In the genomic region with DNA sequence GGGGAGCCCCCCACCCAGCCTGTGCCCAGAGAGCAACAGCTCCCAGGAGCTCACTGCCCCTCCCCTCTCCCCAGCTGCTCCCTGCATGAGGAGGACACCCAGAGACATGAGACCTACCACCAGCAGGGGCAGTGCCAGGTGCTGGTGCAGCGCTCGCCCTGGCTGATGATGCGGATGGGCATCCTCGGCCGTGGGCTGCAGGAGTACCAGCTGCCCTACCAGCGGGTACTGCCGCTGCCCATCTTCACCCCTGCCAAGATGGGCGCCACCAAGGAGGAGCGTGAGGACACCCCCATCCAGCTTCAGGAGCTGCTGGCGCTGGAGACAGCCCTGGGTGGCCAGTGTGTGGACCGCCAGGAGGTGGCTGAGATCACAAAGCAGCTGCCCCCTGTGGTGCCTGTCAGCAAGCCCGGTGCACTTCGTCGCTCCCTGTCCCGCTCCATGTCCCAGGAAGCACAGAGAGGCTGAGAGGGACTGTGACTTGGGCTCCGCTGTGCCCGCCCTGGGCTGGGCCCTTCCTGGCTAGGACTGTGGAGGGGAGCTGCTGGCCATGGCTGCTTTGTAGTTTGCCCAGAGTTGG, we compare ENCODE assay signal across 2 cellular contexts.
TF ChIP-seq lines count a peak whose summit lies in the region.

No MANE protein-coding gene starts in this region.

TF ChIP-seq in HEK293, 187 proteins besides CTCF, POLR2A, EP300 and RAD21 (continued from another document and continues in another):
- TF ChIP-seq, protein P1, sequence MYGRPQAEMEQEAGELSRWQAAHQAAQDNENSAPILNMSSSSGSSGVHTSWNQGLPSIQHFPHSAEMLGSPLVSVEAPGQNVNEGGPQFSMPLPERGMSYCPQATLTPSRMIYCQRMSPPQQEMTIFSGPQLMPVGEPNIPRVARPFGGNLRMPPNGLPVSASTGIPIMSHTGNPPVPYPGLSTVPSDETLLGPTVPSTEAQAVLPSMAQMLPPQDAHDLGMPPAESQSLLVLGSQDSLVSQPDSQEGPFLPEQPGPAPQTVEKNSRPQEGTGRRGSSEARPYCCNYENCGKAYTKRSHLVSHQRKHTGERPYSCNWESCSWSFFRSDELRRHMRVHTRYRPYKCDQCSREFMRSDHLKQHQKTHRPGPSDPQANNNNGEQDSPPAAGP (tag by site-specific recombination; IDR thresholded peaks at IDR 0.05) = 0 out of 2 replicates have a peak, but pooled peaks have one; percentile 15
- no peak for TF ChIP-seq ZNF701 (tag by site-specific recombination; IDR thresholded peaks at IDR 0.05)
- TF ChIP-seq SP2 (tag by site-specific recombination; IDR thresholded peaks at IDR 0.05) = peak; percentile 50
- TF ChIP-seq, protein P2, sequence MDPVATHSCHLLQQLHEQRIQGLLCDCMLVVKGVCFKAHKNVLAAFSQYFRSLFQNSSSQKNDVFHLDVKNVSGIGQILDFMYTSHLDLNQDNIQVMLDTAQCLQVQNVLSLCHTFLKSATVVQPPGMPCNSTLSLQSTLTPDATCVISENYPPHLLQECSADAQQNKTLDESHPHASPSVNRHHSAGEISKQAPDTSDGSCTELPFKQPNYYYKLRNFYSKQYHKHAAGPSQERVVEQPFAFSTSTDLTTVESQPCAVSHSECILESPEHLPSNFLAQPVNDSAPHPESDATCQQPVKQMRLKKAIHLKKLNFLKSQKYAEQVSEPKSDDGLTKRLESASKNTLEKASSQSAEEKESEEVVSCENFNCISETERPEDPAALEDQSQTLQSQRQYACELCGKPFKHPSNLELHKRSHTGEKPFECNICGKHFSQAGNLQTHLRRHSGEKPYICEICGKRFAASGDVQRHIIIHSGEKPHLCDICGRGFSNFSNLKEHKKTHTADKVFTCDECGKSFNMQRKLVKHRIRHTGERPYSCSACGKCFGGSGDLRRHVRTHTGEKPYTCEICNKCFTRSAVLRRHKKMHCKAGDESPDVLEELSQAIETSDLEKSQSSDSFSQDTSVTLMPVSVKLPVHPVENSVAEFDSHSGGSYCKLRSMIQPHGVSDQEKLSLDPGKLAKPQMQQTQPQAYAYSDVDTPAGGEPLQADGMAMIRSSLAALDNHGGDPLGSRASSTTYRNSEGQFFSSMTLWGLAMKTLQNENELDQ (tag by site-specific recombination; IDR thresholded peaks at IDR 0.05; ENCODE audit: low read depth) = no peak
- no peak for TF ChIP-seq KLF10 (tag by site-specific recombination; IDR thresholded peaks at IDR 0.05)
- no peak for TF ChIP-seq ZNF792 (tag by site-specific recombination; IDR thresholded peaks at IDR 0.05)
- TF ChIP-seq ZNF621 (tag by site-specific recombination; IDR thresholded peaks at IDR 0.05) = no peak
- TF ChIP-seq, protein P3, sequence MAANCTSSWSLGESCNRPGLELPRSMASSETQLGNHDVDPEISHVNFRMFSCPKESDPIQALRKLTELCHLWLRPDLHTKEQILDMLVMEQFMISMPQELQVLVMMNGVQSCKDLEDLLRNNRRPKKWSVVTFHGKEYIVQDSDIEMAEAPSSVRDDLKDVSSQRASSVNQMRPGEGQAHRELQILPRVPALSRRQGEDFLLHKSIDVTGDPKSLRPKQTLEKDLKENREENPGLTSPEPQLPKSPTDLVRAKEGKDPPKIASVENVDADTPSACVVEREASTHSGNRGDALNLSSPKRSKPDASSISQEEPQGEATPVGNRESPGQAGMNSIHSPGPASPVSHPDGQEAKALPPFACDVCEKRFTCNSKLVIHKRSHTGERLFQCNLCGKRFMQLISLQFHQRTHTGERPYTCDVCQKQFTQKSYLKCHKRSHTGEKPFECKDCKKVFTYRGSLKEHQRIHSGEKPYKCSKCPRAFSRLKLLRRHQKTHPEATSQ (tag by site-specific recombination; IDR thresholded peaks at IDR 0.05) = no peak
- peak; percentile 57; the same call in 1 of the 2 replicates for TF ChIP-seq ZNF394 (tag by site-specific recombination; IDR thresholded peaks at IDR 0.05; ENCODE audit: borderline replicate concordance)
- TF ChIP-seq ZFP37 (tag by site-specific recombination; IDR thresholded peaks at IDR 0.05) = no peak
- TF ChIP-seq ZNF510 (tag by site-specific recombination; IDR thresholded peaks at IDR 0.05; ENCODE audit: insufficient replicate concordance) = no peak
- no peak for TF ChIP-seq ZNF530 (tag by site-specific recombination; IDR thresholded peaks at IDR 0.05; ENCODE audit: low read depth)
- no peak for TF ChIP-seq ZBTB17 (tag by site-specific recombination; IDR thresholded peaks at IDR 0.05)
- no peak for TF ChIP-seq SCRT1 (tag by site-specific recombination; IDR thresholded peaks at IDR 0.05; ENCODE audit: borderline replicate concordance)
- TF ChIP-seq, protein P4, sequence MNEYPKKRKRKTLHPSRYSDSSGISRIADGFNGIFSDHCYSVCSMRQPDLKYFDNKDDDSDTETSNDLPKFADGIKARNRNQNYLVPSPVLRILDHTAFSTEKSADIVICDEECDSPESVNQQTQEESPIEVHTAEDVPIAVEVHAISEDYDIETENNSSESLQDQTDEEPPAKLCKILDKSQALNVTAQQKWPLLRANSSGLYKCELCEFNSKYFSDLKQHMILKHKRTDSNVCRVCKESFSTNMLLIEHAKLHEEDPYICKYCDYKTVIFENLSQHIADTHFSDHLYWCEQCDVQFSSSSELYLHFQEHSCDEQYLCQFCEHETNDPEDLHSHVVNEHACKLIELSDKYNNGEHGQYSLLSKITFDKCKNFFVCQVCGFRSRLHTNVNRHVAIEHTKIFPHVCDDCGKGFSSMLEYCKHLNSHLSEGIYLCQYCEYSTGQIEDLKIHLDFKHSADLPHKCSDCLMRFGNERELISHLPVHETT (tag by site-specific recombination; IDR thresholded peaks at IDR 0.05) = no peak
- TF ChIP-seq GLIS2 (tag by site-specific recombination; IDR thresholded peaks at IDR 0.05) = peak; percentile 85
- TF ChIP-seq, protein P5, sequence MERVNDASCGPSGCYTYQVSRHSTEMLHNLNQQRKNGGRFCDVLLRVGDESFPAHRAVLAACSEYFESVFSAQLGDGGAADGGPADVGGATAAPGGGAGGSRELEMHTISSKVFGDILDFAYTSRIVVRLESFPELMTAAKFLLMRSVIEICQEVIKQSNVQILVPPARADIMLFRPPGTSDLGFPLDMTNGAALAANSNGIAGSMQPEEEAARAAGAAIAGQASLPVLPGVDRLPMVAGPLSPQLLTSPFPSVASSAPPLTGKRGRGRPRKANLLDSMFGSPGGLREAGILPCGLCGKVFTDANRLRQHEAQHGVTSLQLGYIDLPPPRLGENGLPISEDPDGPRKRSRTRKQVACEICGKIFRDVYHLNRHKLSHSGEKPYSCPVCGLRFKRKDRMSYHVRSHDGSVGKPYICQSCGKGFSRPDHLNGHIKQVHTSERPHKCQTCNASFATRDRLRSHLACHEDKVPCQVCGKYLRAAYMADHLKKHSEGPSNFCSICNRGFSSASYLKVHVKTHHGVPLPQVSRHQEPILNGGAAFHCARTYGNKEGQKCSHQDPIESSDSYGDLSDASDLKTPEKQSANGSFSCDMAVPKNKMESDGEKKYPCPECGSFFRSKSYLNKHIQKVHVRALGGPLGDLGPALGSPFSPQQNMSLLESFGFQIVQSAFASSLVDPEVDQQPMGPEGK (tag by site-specific recombination; IDR thresholded peaks at IDR 0.05) = no peak
- TF ChIP-seq KLF7 (tag by site-specific recombination; IDR thresholded peaks at IDR 0.05; ENCODE audit: borderline replicate concordance) = no peak
- TF ChIP-seq ZNF521 (tag by site-specific recombination; IDR thresholded peaks at IDR 0.05) = no peak
- TF ChIP-seq ZNF274 (IDR thresholded peaks at IDR 0.05; ENCODE audit: low read length) = no peak
- no peak for TF ChIP-seq ZNF274 (tag by site-specific recombination; IDR thresholded peaks at IDR 0.05; ENCODE audit: borderline replicate concordance)
- no peak for TF ChIP-seq ZNF169 (tag by site-specific recombination; IDR thresholded peaks at IDR 0.05)
- TF ChIP-seq ZFHX2 (tag by site-specific recombination; conservative IDR thresholded peaks at IDR 0.05) = no peak

TF ChIP-seq in HepG2, 621 proteins besides CTCF, POLR2A, EP300 and RAD21 (continued from another document):
- no peak for TF ChIP-seq MEIS1 (CRISPR knock-in tag; IDR thresholded peaks at IDR 0.05; ENCODE audit: borderline replicate concordance)
